Comparison of ENCODE assay signal across 1 cellular context in the genomic region with DNA sequence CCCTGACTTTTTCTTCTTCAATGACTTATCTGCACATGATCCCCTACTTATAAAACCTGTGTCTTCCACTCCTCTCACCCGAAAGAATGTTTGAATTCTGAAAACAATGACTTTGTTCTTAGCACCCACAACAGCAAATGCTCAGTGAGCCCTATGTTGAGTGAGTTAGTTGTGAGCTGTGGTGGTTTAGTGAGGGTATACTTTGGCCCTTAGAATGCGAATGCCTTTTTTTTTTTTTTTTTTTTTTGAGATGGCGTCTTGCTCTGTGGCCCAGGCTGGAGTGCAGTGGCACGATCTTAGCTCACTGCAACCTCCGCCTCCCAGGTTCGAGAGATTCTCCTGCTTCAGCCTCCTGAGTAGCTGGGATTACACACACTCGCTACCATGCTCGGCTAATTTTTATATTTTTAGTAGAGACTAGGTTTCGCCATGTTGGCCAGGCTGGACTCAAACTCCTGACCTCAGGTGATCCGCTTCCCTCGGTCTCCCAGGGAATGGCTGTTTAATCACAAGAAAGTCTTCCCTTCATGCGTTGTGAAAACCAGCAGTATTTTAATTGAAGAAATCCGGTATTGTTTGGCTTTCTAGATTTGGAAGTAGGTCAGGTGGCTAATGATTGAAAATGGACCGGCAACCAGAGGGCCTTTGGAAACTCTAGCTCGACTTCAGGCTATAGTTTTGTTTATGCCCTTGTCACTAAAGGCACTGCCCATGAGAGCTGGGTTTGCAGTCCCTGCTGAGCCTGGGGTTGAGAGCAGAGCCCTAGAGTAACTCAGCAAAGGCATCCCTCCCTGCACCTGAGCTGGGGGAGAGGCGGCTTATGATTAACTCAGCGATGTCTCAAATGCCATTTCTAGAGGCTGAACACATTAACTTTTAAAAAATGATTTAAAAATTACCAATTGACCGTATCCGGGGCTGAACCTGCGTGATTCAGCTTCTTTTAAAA.
TF ChIP-seq lines count a peak whose summit lies in the region.

No MANE protein-coding gene starts in this region.

TF ChIP-seq in A549, 52 proteins besides CTCF, POLR2A, EP300 and RAD21:
- TF ChIP-seq, protein P1, sequence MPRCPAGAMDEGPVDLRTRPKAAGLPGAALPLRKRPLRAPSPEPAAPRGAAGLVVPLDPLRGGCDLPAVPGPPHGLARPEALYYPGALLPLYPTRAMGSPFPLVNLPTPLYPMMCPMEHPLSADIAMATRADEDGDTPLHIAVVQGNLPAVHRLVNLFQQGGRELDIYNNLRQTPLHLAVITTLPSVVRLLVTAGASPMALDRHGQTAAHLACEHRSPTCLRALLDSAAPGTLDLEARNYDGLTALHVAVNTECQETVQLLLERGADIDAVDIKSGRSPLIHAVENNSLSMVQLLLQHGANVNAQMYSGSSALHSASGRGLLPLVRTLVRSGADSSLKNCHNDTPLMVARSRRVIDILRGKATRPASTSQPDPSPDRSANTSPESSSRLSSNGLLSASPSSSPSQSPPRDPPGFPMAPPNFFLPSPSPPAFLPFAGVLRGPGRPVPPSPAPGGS (IDR thresholded peaks at IDR 0.05), result no peak
- TF ChIP-seq, protein P2, sequence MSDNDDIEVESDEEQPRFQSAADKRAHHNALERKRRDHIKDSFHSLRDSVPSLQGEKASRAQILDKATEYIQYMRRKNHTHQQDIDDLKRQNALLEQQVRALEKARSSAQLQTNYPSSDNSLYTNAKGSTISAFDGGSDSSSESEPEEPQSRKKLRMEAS (IDR thresholded peaks at IDR 0.05), result no peak
- TF ChIP-seq POLR2AphosphoS2 (conservative IDR thresholded peaks at IDR 0.05; ENCODE audit: low read length) (no peak), RFX5 (IDR thresholded peaks at IDR 0.05) (no peak), FOXS1 (CRISPR knock-in tag; IDR thresholded peaks at IDR 0.05) (no peak), CHD2 (IDR thresholded peaks at IDR 0.05; ENCODE audit: low read length, partially characterized antibody) (no peak)
- TF ChIP-seq, protein P3, sequence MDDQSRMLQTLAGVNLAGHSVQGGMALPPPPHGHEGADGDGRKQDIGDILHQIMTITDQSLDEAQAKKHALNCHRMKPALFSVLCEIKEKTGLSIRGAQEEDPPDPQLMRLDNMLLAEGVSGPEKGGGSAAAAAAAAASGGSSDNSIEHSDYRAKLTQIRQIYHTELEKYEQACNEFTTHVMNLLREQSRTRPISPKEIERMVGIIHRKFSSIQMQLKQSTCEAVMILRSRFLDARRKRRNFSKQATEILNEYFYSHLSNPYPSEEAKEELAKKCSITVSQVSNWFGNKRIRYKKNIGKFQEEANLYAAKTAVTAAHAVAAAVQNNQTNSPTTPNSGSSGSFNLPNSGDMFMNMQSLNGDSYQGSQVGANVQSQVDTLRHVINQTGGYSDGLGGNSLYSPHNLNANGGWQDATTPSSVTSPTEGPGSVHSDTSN (IDR thresholded peaks at IDR 0.05), result no peak
TF ChIP-seq in A549: peak in this region for 0.
